Comparison of ENCODE assay signal across 19 cellular contexts in the genomic region with DNA sequence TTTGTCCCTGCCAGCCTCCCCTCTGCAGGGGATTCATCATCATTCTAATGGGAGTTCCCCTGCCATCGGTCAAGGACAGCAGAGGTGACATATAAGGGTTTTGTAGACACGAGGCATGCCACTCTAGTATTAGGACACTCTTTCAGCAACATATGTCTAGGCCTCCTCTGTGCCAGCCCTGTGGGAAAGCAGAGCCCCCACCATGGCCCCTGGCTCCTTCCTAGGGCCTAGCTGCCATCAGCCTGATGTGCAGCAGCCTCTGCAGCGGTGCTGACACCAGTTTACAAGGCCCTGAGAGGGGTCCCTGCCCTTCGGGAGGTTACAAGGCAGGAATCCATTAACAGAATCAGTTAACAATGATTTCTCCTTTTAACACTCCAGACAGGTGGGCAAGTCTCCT. TPM values are rescaled to one million over a fixed set of nuclear protein-coding genes. Genes with fewer than 3 reads are reported as not detected.
DNase-seq lines count a peak whose midpoint lies in the region; ATAC-seq, FAIRE-seq and TF ChIP-seq lines count a peak whose summit lies in the region.
"Had no signal": no experiment of that assay in that cellular context is flagged by ENCODE, and none has a peak within 500 bp of the region (broad histone marks: within the 10 kb centered on the region; RNA-seq: fewer than 3 reads in every experiment).

No MANE protein-coding gene starts in this region.

- no peak overlapping the region for H3K9ac ChIP-seq in GM12878 (ENCODE audit: control insufficient read depth, insufficient read depth, low read length)
- H3K9ac ChIP-seq in trophoblast cell (ENCODE audit: low read length), result no peak overlapping the region

- H3K27ac ChIP-seq in GM12878 (ENCODE audit: control insufficient read depth, insufficient read depth) (no peak overlapping the region), trophoblast cell (ENCODE audit: low read depth, low read length) (no peak overlapping the region)

- peak overlapping the region; percentile 27 for H3K18ac ChIP-seq in trophoblast cell (ENCODE audit: low read length)

- H3K79me2 ChIP-seq in GM12878 (ENCODE audit: control insufficient read depth, insufficient read depth, low read length), result no peaks in the 10 kb centered on the region
- H3K79me2 ChIP-seq in trophoblast cell (ENCODE audit: control insufficient read depth, insufficient read depth, low read length, poor library complexity), result no peaks in the 10 kb centered on the region

- no peak overlapping the region for H3K4ac ChIP-seq in trophoblast cell (ENCODE audit: low read depth, low read length)

- SMC1A ChIA-PET in GM12878 (lab: Charles Lee; ENCODE audit: uncharacterized antibody, unreplicated experiment), result no interaction called here

- H4K20me1 ChIP-seq in GM12878 (ENCODE audit: control insufficient read depth, insufficient read depth), result no peaks in the 10 kb centered on the region

- H3K36me3 Mint-ChIP-seq in endothelial cell (ENCODE audit: low read depth, unreplicated experiment), result peaks cover 11% of the 10 kb centered on the region

- H2BK120ac ChIP-seq in trophoblast cell (ENCODE audit: insufficient read depth, low read length, poor library complexity), result no peak overlapping the region

- no peak overlapping the region for H2AK5ac ChIP-seq in trophoblast cell (ENCODE audit: low read length)

- no peak for TF ChIP-seq CTCF in GM12878 (IDR thresholded peaks at IDR 0.05 in 2 of 3, conservative IDR thresholded peaks at IDR 0.05 in 1 of 3; ENCODE audit: control insufficient read depth in 2 of 3, extremely low read depth in 1 of 3, insufficient read depth in 1 of 3, low read depth in 3 of 3, low read length in 3 of 3)
- no peak for TF ChIP-seq CTCF in endothelial cell (IDR thresholded peaks at IDR 0.05; ENCODE audit: unreplicated experiment)

- CTCF ChIA-PET in GM12878 (lab: Yijun Ruan, JAX), result no interaction called here

- H3K79me1 ChIP-seq in trophoblast cell (ENCODE audit: low read length), result no peaks in the 10 kb centered on the region

- 63% methylated on average over 4 of the region's 4 CpGs for WGBS in GM12878 (ENCODE audit: insufficient coverage, insufficient replicate concordance, low lambda C conversion rate, missing lambda C conversion rate)
- no CpG with 5 or more reads among the region's 4 CpGs for WGBS in trophoblast cell (ENCODE audit: extremely low coverage, insufficient coverage, insufficient read length)

- ATAC-seq in GM12878, result no peak
- no peak for ATAC-seq in HG02798 (IDR thresholded peaks at IDR 0.05; ENCODE audit: poor library complexity, unreplicated experiment)

- no peak for TF ChIP-seq RAD21 in GM12878 (IDR thresholded peaks at IDR 0.05; ENCODE audit: insufficient read depth, low read depth, low read length)

- no peaks in the 10 kb centered on the region for H3K4me1 ChIP-seq in GM12878 (ENCODE audit: control insufficient read depth, insufficient read depth, low read length)
- no peaks in the 10 kb centered on the region for H3K4me1 ChIP-seq in trophoblast cell (ENCODE audit: control insufficient read depth in 1 of 2, insufficient read depth in 2 of 2, low read length in 2 of 2)

- RAD21 ChIA-PET in GM12878 (lab: Charles Lee; ENCODE audit: unreplicated experiment), result no interaction called here

- H3K4me2 ChIP-seq in GM12878 (ENCODE audit: control insufficient read depth, insufficient read depth) (no peak overlapping the region), trophoblast cell (ENCODE audit: low read length) (no peak overlapping the region)

- no peaks in the 10 kb centered on the region for H3K9me3 Mint-ChIP-seq in endothelial cell (ENCODE audit: unreplicated experiment)
- H3K9me3 Mint-ChIP-seq: CD4-positive, alpha-beta memory T cell had no signal

- H3K9me3 ChIP-seq in GM12878 (replicated peaks; ENCODE audit: control insufficient read depth, insufficient read depth, low read length) (no peaks in the 10 kb centered on the region), trophoblast cell (ENCODE audit: insufficient read depth, low read depth, low read length) (no peaks in the 10 kb centered on the region)

- no peaks in the 10 kb centered on the region for H3K27me3 ChIP-seq in GM12878 (replicated peaks in 1 of 2; ENCODE audit: control insufficient read depth in 2 of 2, insufficient read depth in 2 of 2, low read length in 1 of 2)
- H3K27me3 ChIP-seq in trophoblast cell (ENCODE audit: insufficient read depth, low read length), result no peaks in the 10 kb centered on the region

- H3K27me3 Mint-ChIP-seq in endothelial cell (ENCODE audit: unreplicated experiment), result peaks cover 6% of the 10 kb centered on the region
- H3K27me3 Mint-ChIP-seq: CD4-positive, alpha-beta memory T cell had no signal

- H2BK12ac ChIP-seq in trophoblast cell (ENCODE audit: low read length), result no peak overlapping the region

- H2BK5ac ChIP-seq in trophoblast cell (ENCODE audit: low read depth, low read length, poor library complexity), result no peak overlapping the region

- H2AFZ ChIP-seq in GM12878 (ENCODE audit: control insufficient read depth, low read depth, low read length) (no peak overlapping the region), trophoblast cell (ENCODE audit: insufficient read depth, low read length, poor library complexity) (no peak overlapping the region)

- H3K36me3 ChIP-seq in GM12878 (ENCODE audit: control insufficient read depth in 2 of 2, insufficient read depth in 2 of 2, low read length in 1 of 2), result peaks cover 0 to 4% of the 10 kb centered on the region in 2 experiments; a peak in 2 of 4 replicates
- H3K36me3 ChIP-seq in trophoblast cell (ENCODE audit: control insufficient read depth in 1 of 2, insufficient read depth in 2 of 2, low read length in 2 of 2), result peaks cover 2 to 3% of the 10 kb centered on the region in 2 experiments

- BruUV-seq in GM12878 (replicated peaks; lab: Mats Ljungman, UMichigan), result TSS peak; percentile 25

- H3K4me1 Mint-ChIP-seq in endothelial cell (ENCODE audit: unreplicated experiment), result peaks cover 33% of the 10 kb centered on the region

- no peak for DNase-seq in GM12878 (ENCODE audit: low read depth, low spot score)
- no peak for DNase-seq in endothelial cell (ENCODE audit: low spot score)
- peak; percentile 59 for DNase-seq in mesenteric fat pad (ENCODE audit: low spot score)
- no peak for DNase-seq in trophoblast cell
- no peak for DNase-seq in activated CD4-positive, alpha-beta T cell treated with anti-CD3 and anti-CD28 coated beads for 4 hours
- no peak for DNase-seq in amygdala (lab: John Stamatoyannopoulos, UW)
- DNase-seq in HK-2 (ENCODE audit: unreplicated experiment), result no peak
- DNase-seq: C1 segment of cervical spinal cord; Calu3; CD4-positive, alpha-beta memory T cell; COR-L47; DMS53; DMS79 treated with DMSO at 0.1 percent for 48 hours; GF-D8; GOT3; HCEC 1CT had no signal

- intact Hi-C loops in GM12878 (cut with micrococcal nuclease; ENCODE audit: unreplicated experiment), result no loop called here

- no peak for TF ChIP-seq POLR2A in GM12878 (IDR thresholded peaks at IDR 0.05; ENCODE audit: low read depth, low read length)

- POLR2A ChIA-PET in GM12878 (lab: Charles Lee), result no interaction called here

- no peak for TF ChIP-seq EP300 in GM12878 (IDR thresholded peaks at IDR 0.05; ENCODE audit: borderline replicate concordance in 1 of 2, control insufficient read depth in 1 of 2, low read depth in 2 of 2, low read length in 2 of 2)

- H3K4me3 ChIP-seq in GM12878 (no peak overlapping the region), trophoblast cell (ENCODE audit: low read depth, low read length) (no peak overlapping the region)

- no peak overlapping the region for H3K14ac ChIP-seq in trophoblast cell (ENCODE audit: low read length)

- H4K91ac ChIP-seq in trophoblast cell (ENCODE audit: low read depth, low read length), result no peak overlapping the region

- no peak overlapping the region for H3K27ac Mint-ChIP-seq in endothelial cell (ENCODE audit: unreplicated experiment)

- H3K23ac ChIP-seq in trophoblast cell (ENCODE audit: low read length), result no peak overlapping the region

- no peak overlapping the region for H4K8ac ChIP-seq in trophoblast cell (ENCODE audit: low read depth, low read length)

- in situ Hi-C loops in GM12878 (cut with MboI), result no loop called here

- H4K12ac ChIP-seq in trophoblast cell (ENCODE audit: low read depth, low read length), result no peak overlapping the region

- no peak for FAIRE-seq in GM12878 (lab: Jason Lieb, UNC)
- FAIRE-seq: GM12892, H54 had no signal

- H3K4me3 Mint-ChIP-seq in endothelial cell (ENCODE audit: unreplicated experiment), result peak overlapping the region; percentile 33
- H3K4me3 Mint-ChIP-seq: CD4-positive, alpha-beta memory T cell had no signal

TF ChIP-seq in GM12878, 131 proteins besides CTCF, POLR2A, EP300 and RAD21 (continues in another document):
- TF ChIP-seq BACH1 (IDR thresholded peaks at IDR 0.05; ENCODE audit: borderline replicate concordance) (no peak), WRNIP1 (IDR thresholded peaks at IDR 0.05; ENCODE audit: borderline replicate concordance, low read depth, low read length) (no peak)

RNA-seq across cellular contexts. Expression of a gene that starts 32.5 kb away (rescaled TPM):
- total RNA-seq in GM12878 (2013; cell fraction: nucleolus; rRNA removed), result 25.2 and 32.0 TPM in 2 replicates
- total RNA-seq in GM12878 (2014; rRNA removed) (3.2 and 3.6 TPM in 2 replicates), GM12878 (2014; rRNA removed; fragmentation: Illumina TruSeq; extraction: Trizol) (2.8 and 3.7 TPM in 2 replicates), GM12878 (2021) (4.4 and 4.8 TPM in 2 replicates), endothelial cell (ENCODE audit: unreplicated experiment) (10.8 TPM), mesenteric fat pad (9.6 TPM)
- polyA plus RNA-seq in GM12878 (2011; ENCODE audit: low read depth), result 2.6 TPM
- polyA plus RNA-seq in GM12878 (2011; rRNA removed) (9.8 and 11.6 TPM in 2 replicates), GM12878 (2014; fragmentation: Illumina TruSeq; extraction: Trizol) (2.4 and 3.4 TPM in 2 replicates), GM12878 (2014; fragmentation: Nextera tagmentation; extraction: Ambion mirVana) (1 to 10 TPM; 6.1 to 6.2 TPM), GM12878 (2014; rRNA removed) (4.0 and 4.9 TPM in 2 replicates), GM12878 (2016; fragmentation: Nextera tagmentation; extraction: Ambion mirVana) (1 to 10 TPM; 6.2 to 7.7 TPM)
- polyA plus RNA-seq in GM12878 (2011; cell fraction: cytosol; rRNA removed), result 4.4 and 5.1 TPM in 2 replicates
- polyA plus RNA-seq in GM12878 (2011; cell fraction: nucleus; rRNA removed), result 6.8 and 6.9 TPM in 2 replicates
- polyA plus RNA-seq in GM12878 (2012), result 2.7 and 3.3 TPM in 2 replicates
- polyA minus RNA-seq in GM12878 (2011; rRNA and poly(A)+ RNA removed), result 3.1 and 3.7 TPM in 2 replicates
- 0.62 and 1.6 TPM in 2 replicates for polyA minus RNA-seq in GM12878 (2011; cell fraction: cytosol; rRNA and poly(A)+ RNA removed)
- polyA minus RNA-seq in GM12878 (2011; cell fraction: nucleus; rRNA and poly(A)+ RNA removed), result 5.4 and 9.2 TPM in 2 replicates
- polyA plus RNA-seq in trophoblast cell (2013), result 4.9 and 5.0 TPM in 2 replicates
